ENCODE assay signal across 28 cellular contexts in genomic region chr1:60348884-60349283, GRCh38.
"Had no signal": no experiment of that assay in that cellular context is flagged by ENCODE, and none has a peak within 500 bp of the region (broad histone marks: within the 10 kb centered on the region; RNA-seq: fewer than 3 reads in every experiment).

No MANE protein-coding gene starts in this region.

- H3K4me1 ChIP-seq: colonic mucosa, esophagus muscularis mucosa, esophagus squamous epithelium, foreskin keratinocyte, gastrocnemius medialis, gastroesophageal sphincter, heart left ventricle, heart right ventricle had no signal

- H3K9me3 ChIP-seq: colonic mucosa, esophagus muscularis mucosa, esophagus squamous epithelium, gastrocnemius medialis, gastroesophageal sphincter, heart left ventricle, heart right ventricle had no signal

- FAIRE-seq: colon, endometrium, endothelial cell of umbilical vein, frontal cortex had no signal

- H3K4me3 ChIP-seq: colonic mucosa, coronary artery, dorsolateral prefrontal cortex, esophagus muscularis mucosa, esophagus squamous epithelium, gastrocnemius medialis, gastroesophageal sphincter, heart left ventricle, heart right ventricle had no signal

- ATAC-seq: effector memory CD8-positive, alpha-beta T cell; esophagus mucosa; foreskin keratinocyte; gastrocnemius medialis; gastroesophageal sphincter; heart left ventricle; heart right ventricle had no signal

- H3K36me3 ChIP-seq: colonic mucosa, esophagus muscularis mucosa, esophagus squamous epithelium, gastrocnemius medialis, gastroesophageal sphincter, heart left ventricle, heart right ventricle had no signal

- H3K27ac ChIP-seq: colonic mucosa, coronary artery, dorsolateral prefrontal cortex, epithelial cell of prostate, esophagus muscularis mucosa, esophagus squamous epithelium, foreskin keratinocyte, gastrocnemius medialis, gastroesophageal sphincter, heart left ventricle, heart right ventricle had no signal

- H3K27me3 ChIP-seq: colonic mucosa, dorsolateral prefrontal cortex, esophagus muscularis mucosa, esophagus squamous epithelium, foreskin keratinocyte, gastrocnemius medialis, gastroesophageal sphincter, heart left ventricle, heart right ventricle had no signal

- DNase-seq: colonic mucosa; cortex of kidney; dermis blood vessel endothelial cell; dorsolateral prefrontal cortex; effector CD4-positive, alpha-beta T cell; effector CD8-positive, alpha-beta T cell; effector memory CD4-positive, alpha-beta T cell; effector memory CD8-positive, alpha-beta T cell; endodermal cell; erythroblast; esophagus squamous epithelium; foreskin fibroblast; foreskin keratinocyte; foreskin melanocyte; gastrocnemius medialis; glutamatergic neuron; head of caudate nucleus; heart left ventricle; heart right ventricle had no signal
